21 cellular contexts compared by ENCODE assay signal in genomic region chr12:111693818-111694217, GRCh38.
"Had no signal": no experiment of that assay in that cellular context is flagged by ENCODE, and none has a peak within 500 bp of the region (broad histone marks: within the 10 kb centered on the region; RNA-seq: fewer than 3 reads in every experiment).

No MANE protein-coding gene starts in this region.

- H3K4me1 ChIP-seq: left lung, sigmoid colon, suprapubic skin, thyroid gland had no signal

- DNase-seq: effector CD4-positive, alpha-beta T cell; endodermal cell; islet precursor cell; left lung; mesenchymal stem cell; midbrain; naive B cell; psoas muscle; retina; sigmoid colon; stimulated activated CD4-positive, alpha-beta T cell treated with anti-CD3 and anti-CD28 coated beads, Interleukin-2, amount 100 ng/mL, for 24 hours; stimulated activated CD4-positive, alpha-beta T cell treated with anti-CD3 and anti-CD28 coated beads, Interleukin-4, amount 100 ng/mL, for 4 hours; stimulated activated naive CD4-positive, alpha-beta T cell treated with Interleukin-2 at 50 U/mL for 16 hours; thyroid gland had no signal

- ATAC-seq: left lung had no signal

- H3K4me3 ChIP-seq: coronary artery, left lung, lung, psoas muscle, sigmoid colon, skin epidermis, suprapubic skin, thyroid gland had no signal

- H3K27me3 ChIP-seq: left lung, neutrophil, sigmoid colon, suprapubic skin, thyroid gland had no signal

- H3K9me3 Mint-ChIP-seq: endodermal cell, naive B cell, nephron, type B pancreatic cell had no signal

- H3K9me3 ChIP-seq: left lung, neutrophil, psoas muscle, sigmoid colon, suprapubic skin, thyroid gland had no signal

- H3K27ac Mint-ChIP-seq: endodermal cell, nephron, type B pancreatic cell had no signal

- H3K4me3 Mint-ChIP-seq: endodermal cell, nephron, type B pancreatic cell had no signal

- H3K4me1 Mint-ChIP-seq: endodermal cell, nephron had no signal

- H3K27me3 Mint-ChIP-seq: naive B cell, type B pancreatic cell had no signal

- H3K27ac ChIP-seq: coronary artery, left lung, neutrophil, sigmoid colon, skin epidermis, suprapubic skin, thyroid gland had no signal
